10 cellular contexts compared by ENCODE assay signal in the genomic region with DNA sequence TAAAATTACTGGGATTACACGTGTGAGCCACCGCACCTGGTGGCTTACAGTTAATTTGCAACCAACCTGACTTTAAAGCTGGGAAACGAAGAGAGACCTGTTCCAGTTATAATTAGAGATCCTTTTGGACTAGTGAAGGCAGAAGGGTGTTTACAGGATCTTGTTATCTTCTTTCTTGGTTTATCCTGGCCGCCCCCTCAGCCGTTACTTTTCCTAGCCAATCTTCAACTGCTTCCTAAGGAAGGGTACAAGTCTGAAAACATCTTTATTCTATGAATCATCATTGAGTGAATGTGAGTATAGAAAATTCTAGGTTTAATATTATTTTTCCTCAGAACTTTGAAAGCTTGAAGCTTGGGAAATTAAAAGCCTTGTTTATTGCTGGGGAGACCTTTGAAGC.
"Had no signal": no experiment of that assay in that cellular context is flagged by ENCODE, and none has a peak within 500 bp of the region (broad histone marks: within the 10 kb centered on the region; RNA-seq: fewer than 3 reads in every experiment).

No MANE protein-coding gene starts in this region.

- H3K9me3 ChIP-seq: HAP-1 had no signal

- ATAC-seq: HCT116, HepG2, K562 had no signal

- DNase-seq: GM23248, GOT3, H7, HFFc6, KG1 had no signal

- H2AFZ ChIP-seq: GM23248 had no signal

- H3K4me3 ChIP-seq: GM23248, HAP-1, K562 had no signal

- H3K27ac Mint-ChIP-seq: HFFc6 had no signal

- FAIRE-seq: HepG2, K562 had no signal

- H3K9ac ChIP-seq: GM23248 had no signal

- H3K4me3 Mint-ChIP-seq: HFFc6 had no signal

- H3K27ac ChIP-seq: GM23248, HL-60 had no signal

- H3K4me1 ChIP-seq: HAP-1 had no signal

- H3K36me3 ChIP-seq: HAP-1 had no signal
